In genomic region chrX:54494970-54495813, GRCh38 we compare ENCODE assay signal across 8 cellular contexts. TPM values are rescaled to one million over a fixed set of nuclear protein-coding genes. Genes with fewer than 3 reads are reported as not detected.
DNase-seq lines count a peak whose midpoint lies in the region; ATAC-seq and TF ChIP-seq lines count a peak whose summit lies in the region.

No MANE protein-coding gene starts in this region.

- H3K4me3 ChIP-seq in prostate gland, result peak overlapping the region; percentile 49 to 55

- H3K36me3 ChIP-seq in prostate gland, result no peaks in the 10 kb centered on the region

- peak; percentile 42 for ATAC-seq in Right ventricle myocardium superior (ENCODE audit: poor library complexity)
- ATAC-seq in HG02981 (IDR thresholded peaks at IDR 0.05; ENCODE audit: unreplicated experiment), result no peak
- ATAC-seq in GM21515 (IDR thresholded peaks at IDR 0.05; ENCODE audit: unreplicated experiment), result no peak

- TF ChIP-seq POLR2A in prostate gland (IDR thresholded peaks at IDR 0.05), result no peak

- H3K36me3 Mint-ChIP-seq in activated CD4-positive, alpha-beta memory T cell treated with anti-CD3 and anti-CD28 coated beads, Interleukin-2, amount 10 ng/mL, durations not matched to agents 7 days and 5 days (ENCODE audit: low read depth), result no peaks in the 10 kb centered on the region

- H3K4me3 Mint-ChIP-seq in activated CD4-positive, alpha-beta memory T cell treated with anti-CD3 and anti-CD28 coated beads, Interleukin-2, amount 10 ng/mL, durations not matched to agents 7 days and 5 days, result peak overlapping the region; percentile 54

- no peak overlapping the region for H3K27ac Mint-ChIP-seq in activated CD4-positive, alpha-beta memory T cell treated with anti-CD3 and anti-CD28 coated beads, Interleukin-2, amount 10 ng/mL, durations not matched to agents 7 days and 5 days

- no peaks in the 10 kb centered on the region for H3K9me3 Mint-ChIP-seq in activated CD4-positive, alpha-beta memory T cell treated with anti-CD3 and anti-CD28 coated beads, Interleukin-2, amount 10 ng/mL, durations not matched to agents 7 days and 5 days

- no peaks in the 10 kb centered on the region for H3K4me1 ChIP-seq in prostate gland (replicated peaks)

- intact Hi-C loops in Right ventricle myocardium superior (cut with DNase I) (no loop called here), prostate gland (cut with DNase I) (loop anchor here (5.0 kb wide), 1 partner anchor 37 kb away; the partner anchor contains the start of gene GNL3L)

- no peaks in the 10 kb centered on the region for H3K9me3 ChIP-seq in prostate gland

- peaks cover 9% of the 10 kb centered on the region for H3K4me1 Mint-ChIP-seq in activated CD4-positive, alpha-beta memory T cell treated with anti-CD3 and anti-CD28 coated beads, Interleukin-2, amount 10 ng/mL, durations not matched to agents 7 days and 5 days

- no peaks in the 10 kb centered on the region for H3K27me3 ChIP-seq in prostate gland (replicated peaks; ENCODE audit: insufficient read depth)

- TF ChIP-seq CTCF in prostate gland (IDR thresholded peaks at IDR 0.05), result no peak

- POLR2A ChIA-PET in activated CD4-positive, alpha-beta memory T cell treated with anti-CD3 and anti-CD28 coated beads, Interleukin-2, amount 10 ng/mL, durations not matched to agents 7 days and 5 days (lab: Charles Lee), result no interaction called here

- CTCF ChIA-PET in activated CD4-positive, alpha-beta memory T cell treated with anti-CD3 and anti-CD28 coated beads, Interleukin-2, amount 10 ng/mL, durations not matched to agents 7 days and 5 days (lab: Charles Lee), result no interaction called here

- WGBS in prostate gland, result 0% methylated on average over 2 of the region's 87 CpGs

- H3K27ac ChIP-seq in prostate gland, result peak overlapping the region; percentile 67 to 68

- peaks cover 32% of the 10 kb centered on the region for H3K27me3 Mint-ChIP-seq in activated CD4-positive, alpha-beta memory T cell treated with anti-CD3 and anti-CD28 coated beads, Interleukin-2, amount 10 ng/mL, durations not matched to agents 7 days and 5 days

- DNase-seq in SHP77 (lab: John Stamatoyannopoulos, UW) (peak; percentile 51 to 70), SHP77 treated with DMSO at 0.1 percent for 48 hours (lab: John Stamatoyannopoulos, UW) (no peak), Right ventricle myocardium superior (peak; percentile 46), prostate gland (ENCODE audit: low spot score) (no peak), NCI-H446 (lab: John Stamatoyannopoulos, UW) (no peak)
- DNase-seq in activated CD4-positive, alpha-beta memory T cell treated with anti-CD3 and anti-CD28 coated beads, Interleukin-2, amount 10 ng/mL, durations not matched to agents 7 days and 5 days, result no peak

RNA-seq across cellular contexts. Expression of gene FGD1, which starts 0.8 kb away (rescaled TPM):
- under 1 TPM; 0.08 to 0.13 TPM for total RNA-seq in activated CD4-positive, alpha-beta memory T cell treated with anti-CD3 and anti-CD28 coated beads, Interleukin-2, amount 10 ng/mL, durations not matched to agents 7 days and 5 days
- total RNA-seq in Right ventricle myocardium superior (7.5 TPM), prostate gland (1 to 10 TPM; 6.6 to 7.0 TPM)

RNA-seq across cellular contexts. Expression of gene GNL3L, which starts 34.8 kb away (rescaled TPM):
- 10 to 100 TPM; 34.9 to 36.7 TPM for total RNA-seq in activated CD4-positive, alpha-beta memory T cell treated with anti-CD3 and anti-CD28 coated beads, Interleukin-2, amount 10 ng/mL, durations not matched to agents 7 days and 5 days
- 25.5 TPM for total RNA-seq in Right ventricle myocardium superior
- total RNA-seq in prostate gland, result 10 to 100 TPM; 30.4 to 34.2 TPM

RNA-seq across cellular contexts. Expression of gene TSR2, which starts 55.0 kb away (rescaled TPM):
- 10 to 100 TPM; 25.5 to 26.2 TPM for total RNA-seq in activated CD4-positive, alpha-beta memory T cell treated with anti-CD3 and anti-CD28 coated beads, Interleukin-2, amount 10 ng/mL, durations not matched to agents 7 days and 5 days
- 39.1 TPM for total RNA-seq in Right ventricle myocardium superior
- 10 to 100 TPM; 24.4 to 24.7 TPM for total RNA-seq in prostate gland

Comparison
In these comparisons a context has a peak if more than half of its experiments do, and no peak if none do; other contexts are left out.
1. DNase-seq: peak in SHP77 (2 of 2) and Right ventricle myocardium superior (single experiment); none in SHP77 treated with DMSO at 0.1 percent for 48 hours (single experiment), activated CD4-positive, alpha-beta memory T cell treated with anti-CD3 and anti-CD28 coated beads, Interleukin-2, amount 10 ng/mL, durations not matched to agents 7 days and 5 days (single experiment), prostate gland (single experiment) and NCI-H446 (0 of 2).